Comparison of ENCODE assay signal across 8 cellular contexts in genomic region chr18:23237524-23238151, GRCh38.
DNase-seq lines count a peak whose midpoint lies in the region; ATAC-seq and TF ChIP-seq lines count a peak whose summit lies in the region.

No MANE protein-coding gene starts in this region.

- no peaks in the 10 kb centered on the region for H3F3A ChIP-seq in PC-3 (ENCODE audit: low read length, unreplicated experiment)

- BruUV-seq in PC-3 (replicated peaks; lab: Mats Ljungman, UMichigan) (no TSS peak), mammary epithelial cell (replicated peaks; lab: Mats Ljungman, UMichigan) (no TSS peak)

- H3K4me2 ChIP-seq in PC-3 (ENCODE audit: low read length) (no peak overlapping the region), mammary epithelial cell (ENCODE audit: insufficient read depth, low read depth, low read length) (peak overlapping the region; percentile 90)

- H3K4me1 ChIP-seq in PC-3 (ENCODE audit: insufficient read depth, low read length) (no peaks in the 10 kb centered on the region), mammary epithelial cell (ENCODE audit: insufficient read depth, low read length) (peaks cover 17% of the 10 kb centered on the region)

- H3K9me2 ChIP-seq in PC-3 (replicated peaks; ENCODE audit: low read length) = no peaks in the 10 kb centered on the region

- CTCF ChIA-PET in PC-3 (lab: Charles Lee) = no interaction called here
- CTCF ChIA-PET in mammary epithelial cell (lab: Charles Lee; ENCODE audit: low non-redundant PET) = no interaction called here

- no peak for DNase-seq in PC-3
- peak; percentile 53 for DNase-seq in mammary epithelial cell
- peak; percentile 42 for DNase-seq in left kidney (ENCODE audit: low read depth, low spot score)
- peak; percentile 7 to 51 (median 17) for DNase-seq in stimulated activated CD4-positive, alpha-beta T cell treated with anti-CD3 and anti-CD28 coated beads, TNF-alpha, amount 100 ng/mL, for 24 hours (ENCODE audit: low read depth in 3 of 3)
- DNase-seq in AML-193 (lab: John Stamatoyannopoulos, UW) = no peak
- no peak for DNase-seq in RPMI8226

- H3K27me3 ChIP-seq in PC-3 (ENCODE audit: low read length) (no peaks in the 10 kb centered on the region), mammary epithelial cell (ENCODE audit: insufficient read depth, low read length) (no peaks in the 10 kb centered on the region)

- H2AFZ ChIP-seq in PC-3 (ENCODE audit: low read length) (no peak overlapping the region), mammary epithelial cell (ENCODE audit: low read depth, low read length) (peak overlapping the region; percentile 82)

- no peak for TF ChIP-seq CTCF in PC-3 (conservative IDR thresholded peaks at IDR 0.05; ENCODE audit: low read depth, low read length)
- peak; percentile 6 to 41 for TF ChIP-seq CTCF in mammary epithelial cell (conservative IDR thresholded peaks at IDR 0.05 in 1 of 2, IDR thresholded peaks at IDR 0.05 in 1 of 2; ENCODE audit: extremely low read depth in 1 of 2, insufficient read depth in 1 of 2, low read depth in 1 of 2, low read length in 2 of 2)

- peak; percentile 58 for ATAC-seq in GM18498 (IDR thresholded peaks at IDR 0.05; ENCODE audit: unreplicated experiment)
- ATAC-seq in HG02571 (IDR thresholded peaks at IDR 0.05; ENCODE audit: unreplicated experiment) = peak; percentile 40
- ATAC-seq in PC-3 = peak; percentile 66

- H3K36me3 ChIP-seq in PC-3 (ENCODE audit: low read depth, low read length) (no peaks in the 10 kb centered on the region), mammary epithelial cell (ENCODE audit: insufficient read depth, low read length) (no peaks in the 10 kb centered on the region)

- intact Hi-C loops in PC-3 (cut with micrococcal nuclease) (no loop called here), mammary epithelial cell (cut with micrococcal nuclease) (loop anchor here (1.0 to 5.0 kb wide), 4 partner anchors 23 to 141 kb away; no protein-coding TSS in a partner anchor)

- H3K27ac ChIP-seq in PC-3 (ENCODE audit: low read length) (no peak overlapping the region), mammary epithelial cell (ENCODE audit: insufficient read depth, low read depth, low read length) (no peak overlapping the region)

- POLR2A ChIA-PET in PC-3 (lab: Charles Lee; ENCODE audit: unreplicated experiment) = interaction anchor here (0.6 kb wide), 1 partner anchor 103 kb away, joined by 3 read pairs; no protein-coding TSS in a partner anchor

- no peaks in the 10 kb centered on the region for H4K20me1 ChIP-seq in PC-3 (ENCODE audit: low read length)
- H4K20me1 ChIP-seq in mammary epithelial cell (ENCODE audit: insufficient read depth, low read length) = no peaks in the 10 kb centered on the region

- H3K79me2 ChIP-seq in PC-3 (ENCODE audit: low read length) (no peaks in the 10 kb centered on the region), mammary epithelial cell (ENCODE audit: insufficient read depth, low read length) (no peaks in the 10 kb centered on the region)

- in situ Hi-C loops in mammary epithelial cell (cut with MboI; ENCODE audit: low sequenced_read_pairs in 2 of 2) = no loop called here

- dilution Hi-C loops in mammary epithelial cell (cut with HindIII; ENCODE audit: low sequenced_read_pairs) = no loop called here

- no peak overlapping the region for H3K4me3 ChIP-seq in PC-3 (ENCODE audit: low read length)
- peak overlapping the region; percentile 1 to 45 (median 32) for H3K4me3 ChIP-seq in mammary epithelial cell (replicated peaks in 1 of 3; ENCODE audit: insufficient read depth in 1 of 3, low read depth in 2 of 3, low read length in 3 of 3)

- H3K9ac ChIP-seq in PC-3 (ENCODE audit: low read length) = no peak overlapping the region
- H3K9ac ChIP-seq in mammary epithelial cell (ENCODE audit: insufficient read depth, low read length) = no peak overlapping the region

- 22% methylated on average over 10 of the region's 17 CpGs for WGBS in mammary epithelial cell (ENCODE audit: low coverage, missing lambda C conversion rate)

- H3K9me3 ChIP-seq in PC-3 (ENCODE audit: low read length) = no peaks in the 10 kb centered on the region
- no peaks in the 10 kb centered on the region for H3K9me3 ChIP-seq in mammary epithelial cell (replicated peaks; ENCODE audit: insufficient read depth, low read length)

Comparison
In these comparisons a context has a peak if more than half of its experiments do, and no peak if none do; other contexts are left out.
1. DNase-seq: peak in mammary epithelial cell (single experiment), left kidney (single experiment) and stimulated activated CD4-positive, alpha-beta T cell treated with anti-CD3 and anti-CD28 coated beads, TNF-alpha, amount 100 ng/mL, for 24 hours (3 of 3); none in PC-3 (single experiment), AML-193 (0 of 2) and RPMI8226 (single experiment).
2. Peak in every context shown above with its lines, with median percentiles within 50 percentile points of each other: ATAC-seq.